1 cellular context compared by ENCODE assay signal in the genomic region with DNA sequence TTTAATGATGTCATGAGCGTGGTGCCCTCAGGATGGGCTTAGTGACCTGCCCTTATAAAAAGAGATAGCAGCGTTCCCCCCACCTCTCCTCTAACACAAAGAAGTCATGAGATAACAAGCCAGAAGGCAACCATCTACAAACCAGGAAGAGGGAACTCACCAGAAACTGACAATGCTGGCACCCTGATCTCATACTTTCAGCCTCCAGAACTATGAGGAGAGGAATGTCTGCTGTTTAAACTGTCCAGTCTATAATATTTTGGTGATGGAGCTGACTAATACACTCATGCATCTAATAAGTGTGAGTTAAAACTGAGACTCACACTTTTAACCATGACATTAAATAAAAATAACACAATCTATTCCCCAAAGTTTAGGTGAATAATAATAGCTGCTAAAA.
TF ChIP-seq lines count a peak whose summit lies in the region.

No MANE protein-coding gene starts in this region.

TF ChIP-seq in IMR-90, 13 proteins besides CTCF, POLR2A, EP300 and RAD21 (continued from another document):
- no peak for TF ChIP-seq RCOR1 (IDR thresholded peaks at IDR 0.05; ENCODE audit: insufficient replicate concordance, low read length)
- TF ChIP-seq MAFK (IDR thresholded peaks at IDR 0.05; ENCODE audit: low read depth, low read length): no peak
